Comparison of ENCODE assay signal across 8 cellular contexts in the genomic region with DNA sequence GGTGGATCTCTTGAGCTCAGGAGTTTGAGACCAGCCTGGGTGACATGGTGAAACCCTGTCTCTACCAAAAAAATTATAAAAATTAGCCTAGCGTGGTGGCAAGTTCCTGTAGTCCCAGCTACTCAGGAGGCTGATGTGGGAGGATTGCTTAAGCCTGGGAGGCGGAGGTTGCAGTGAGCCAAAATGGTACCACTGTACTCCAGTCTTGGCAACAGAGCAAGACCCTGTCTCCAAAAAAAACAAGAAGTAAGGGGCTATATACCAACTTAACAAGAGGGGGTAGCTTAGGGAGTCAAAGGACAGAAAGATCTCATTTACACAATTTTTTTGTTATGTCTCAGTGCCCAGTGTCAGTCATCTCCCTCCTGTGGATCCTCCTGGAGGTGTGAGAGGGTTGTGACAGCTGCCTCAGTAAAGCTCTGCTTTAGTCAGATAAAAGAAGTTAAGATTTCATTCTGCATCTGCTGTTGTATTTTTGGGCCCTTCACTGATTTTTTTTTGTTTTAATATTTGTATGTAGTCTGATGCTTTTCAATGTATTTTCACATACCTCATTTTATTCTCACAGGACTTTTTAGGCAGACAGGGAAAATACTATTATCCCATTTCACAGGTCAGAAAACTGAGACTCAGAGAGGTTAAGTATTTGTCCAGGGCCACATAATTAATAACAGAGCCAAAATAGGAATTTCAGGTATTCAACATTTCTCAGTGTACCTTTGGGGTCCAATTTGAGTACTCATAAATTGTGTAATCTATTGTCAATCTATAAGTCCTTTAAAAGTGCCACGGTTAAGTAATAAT.
DNase-seq lines count a peak whose midpoint lies in the region; ATAC-seq and TF ChIP-seq lines count a peak whose summit lies in the region.
"Had no signal": no experiment of that assay in that cellular context is flagged by ENCODE, and none has a peak within 500 bp of the region (broad histone marks: within the 10 kb centered on the region; RNA-seq: fewer than 3 reads in every experiment).

No MANE protein-coding gene starts in this region.

- no peak for DNase-seq in CD4-positive, alpha-beta memory T cell
- DNase-seq in T-cell (peak in 1 of 34 experiments; percentile 2), fibroblast of the aortic adventitia (ENCODE audit: low read depth) (no peak), NCI-H2081 (lab: John Stamatoyannopoulos, UW) (no peak), NCI-H2029 treated with DMSO at 0.1 percent for 48 hours (lab: John Stamatoyannopoulos, UW) (no peak), NCI-H526 (lab: John Stamatoyannopoulos, UW) (no peak)
- DNase-seq: T1000 had no signal

- TF ChIP-seq CTCF in GM12872 (IDR thresholded peaks at IDR 0.05; ENCODE audit: insufficient read depth, low read depth, low read length) (peak; percentile 44; the same call in 1 of the 3 replicates), fibroblast of the aortic adventitia (IDR thresholded peaks at IDR 0.05; ENCODE audit: insufficient read depth, low read length) (peak; percentile 19)

- no peaks in the 10 kb centered on the region for H3K27me3 ChIP-seq in CD4-positive, alpha-beta memory T cell (ENCODE audit: insufficient read depth, low read length)

- peak overlapping the region in 4 of 7 donors; percentile 53 to 79 (median 56) for H3K27ac Mint-ChIP-seq in CD4-positive, alpha-beta memory T cell
- H3K27ac Mint-ChIP-seq in T-cell, result peak overlapping the region; percentile 70 to 72

- H3K36me3 Mint-ChIP-seq in CD4-positive, alpha-beta memory T cell, result peaks cover 25 to 28% of the 10 kb centered on the region in 2 donors
- H3K36me3 Mint-ChIP-seq in T-cell, result peaks cover 20% of the 10 kb centered on the region

- no peak for ATAC-seq in T-cell (replicated peaks in 1 of 4)

- H3K4me3 ChIP-seq in CD4-positive, alpha-beta memory T cell (ENCODE audit: low read length in 2 of 2), result no peak overlapping the region
- no peak overlapping the region for H3K4me3 ChIP-seq in fibroblast of the aortic adventitia (ENCODE audit: low read depth, low read length)

- H3K9me3 ChIP-seq in CD4-positive, alpha-beta memory T cell (ENCODE audit: control insufficient read depth in 1 of 2, low read length in 2 of 2), result no peaks in the 10 kb centered on the region

- H3K27ac ChIP-seq in CD4-positive, alpha-beta memory T cell (ENCODE audit: low read depth, low read length), result no peak overlapping the region

- peak overlapping the region in 7 of 8 donors; percentile 31 to 88 (median 68) for H3K4me3 Mint-ChIP-seq in CD4-positive, alpha-beta memory T cell
- H3K4me3 Mint-ChIP-seq in T-cell, result peak overlapping the region; percentile 34 to 60 (median 59)

- peaks cover 0 to 2% (median 0%) of the 10 kb centered on the region in 8 donors for H3K9me3 Mint-ChIP-seq in CD4-positive, alpha-beta memory T cell
- H3K9me3 Mint-ChIP-seq in T-cell, result no peaks in the 10 kb centered on the region

- CTCF ChIA-PET in CD4-positive, alpha-beta memory T cell (lab: Charles Lee; ENCODE audit: partially characterized antibody), result interaction anchor here (3.3 kb wide), 1 partner anchor 28 kb away, joined by 8 read pairs; no protein-coding TSS in a partner anchor
- CTCF ChIA-PET in T-cell (lab: Charles Lee), result interaction anchor here in 1 of 2 donors (0.6 kb wide), 1 partner anchor 202 kb away, joined by 3 read pairs; no protein-coding TSS in a partner anchor

- peaks cover 8% of the 10 kb centered on the region for H3K36me3 ChIP-seq in CD4-positive, alpha-beta memory T cell (ENCODE audit: insufficient read depth, low read length)

- H3K4me1 ChIP-seq in CD4-positive, alpha-beta memory T cell (ENCODE audit: insufficient read depth, low read length), result peaks cover 37% of the 10 kb centered on the region

- no peaks in the 10 kb centered on the region for H3K27me3 Mint-ChIP-seq in CD4-positive, alpha-beta memory T cell
- H3K27me3 Mint-ChIP-seq in T-cell, result no peaks in the 10 kb centered on the region

- H3K4me1 Mint-ChIP-seq in CD4-positive, alpha-beta memory T cell, result peaks cover 36 to 54% (median 40%) of the 10 kb centered on the region in 4 donors
- H3K4me1 Mint-ChIP-seq in T-cell, result peaks cover 62 to 72% (median 64%) of the 10 kb centered on the region in 3 donors

- POLR2A ChIA-PET in CD4-positive, alpha-beta memory T cell (lab: Charles Lee; ENCODE audit: partially characterized antibody), result interaction anchor here (1.5 kb wide), 1 partner anchor 181 kb away, joined by 6 read pairs; the partner anchor contains the start of gene ZCCHC7
- POLR2A ChIA-PET in T-cell (lab: Charles Lee), result interaction anchor here (0.5 to 0.7 kb wide), 3 partner anchors 32 to 747 kb away, joined by 5 to 9 read pairs (median 5); no protein-coding TSS in a partner anchor

- intact Hi-C loops in CD4-positive, alpha-beta memory T cell (cut with micrococcal nuclease), result loop anchor here (5.0 kb wide), 1 partner anchor 224 kb away; no protein-coding TSS in a partner anchor
